Comparison of ENCODE assay signal across 20 cellular contexts in genomic region chr7:78083466-78084120, GRCh38.
DNase-seq lines count a peak whose midpoint lies in the region; ATAC-seq and TF ChIP-seq lines count a peak whose summit lies in the region.
"Had no signal": no experiment of that assay in that cellular context is flagged by ENCODE, and none has a peak within 500 bp of the region (broad histone marks: within the 10 kb centered on the region; RNA-seq: fewer than 3 reads in every experiment).

No MANE protein-coding gene starts in this region.

- H3K4me1 Mint-ChIP-seq in HFFc6 (ENCODE audit: low read depth), result no peaks in the 10 kb centered on the region; the same call in 1 of the 2 replicates
- no peaks in the 10 kb centered on the region for H3K4me1 Mint-ChIP-seq in stimulated activated naive CD8-positive, alpha-beta T cell treated with anti-CD3 and anti-CD28 coated beads, Interleukin-15, amount 100 ng/mL, for 72 hours
- H3K4me1 Mint-ChIP-seq in activated CD8-positive, alpha-beta T cell treated with anti-CD3 and anti-CD28 coated beads, Interleukin-2, amount 10 ng/mL, durations not matched to agents 7 days and 5 days (ENCODE audit: low read depth), result no peaks in the 10 kb centered on the region
- H3K4me1 Mint-ChIP-seq: CD4-positive, alpha-beta memory T cell had no signal

- peak overlapping the region; percentile 31 for H3K27ac ChIP-seq in epithelial cell of prostate
- H3K27ac ChIP-seq: BLaER1 had no signal

- POLR2A ChIA-PET in activated CD8-positive, alpha-beta T cell treated with anti-CD3 and anti-CD28 coated beads, Interleukin-2, amount 10 ng/mL, durations not matched to agents 7 days and 5 days (lab: Charles Lee), result no interaction called here

- no peak for TF ChIP-seq CTCF in HFFc6 (IDR thresholded peaks at IDR 0.05)
- TF ChIP-seq CTCF in retinal pigment epithelial cell (conservative IDR thresholded peaks at IDR 0.05; ENCODE audit: low read depth, low read length), result no peak

- H3K36me3 Mint-ChIP-seq in HFFc6 (ENCODE audit: low read depth), result no peaks in the 10 kb centered on the region
- H3K36me3 Mint-ChIP-seq in activated CD8-positive, alpha-beta T cell treated with anti-CD3 and anti-CD28 coated beads, Interleukin-2, amount 10 ng/mL, durations not matched to agents 7 days and 5 days (ENCODE audit: low read depth), result no peaks in the 10 kb centered on the region
- H3K36me3 Mint-ChIP-seq: CD4-positive, alpha-beta memory T cell had no signal

- no peaks in the 10 kb centered on the region for H3K9me3 Mint-ChIP-seq in HFFc6
- H3K9me3 Mint-ChIP-seq in stimulated activated naive CD8-positive, alpha-beta T cell treated with anti-CD3 and anti-CD28 coated beads, Interleukin-15, amount 100 ng/mL, for 72 hours, result no peaks in the 10 kb centered on the region
- no peaks in the 10 kb centered on the region for H3K9me3 Mint-ChIP-seq in activated CD8-positive, alpha-beta T cell treated with anti-CD3 and anti-CD28 coated beads, Interleukin-2, amount 10 ng/mL, durations not matched to agents 7 days and 5 days (ENCODE audit: insufficient read depth)
- H3K9me3 Mint-ChIP-seq: H9 had no signal

- peak; percentile 83 for ATAC-seq in SK-N-SH treated with all-trans-retinoic acid at 6 μM for 48 hours
- no peak for ATAC-seq in stimulated activated naive CD8-positive, alpha-beta T cell treated with anti-CD3 and anti-CD28 coated beads, Interleukin-15, amount 100 ng/mL, for 72 hours
- ATAC-seq in activated CD8-positive, alpha-beta T cell treated with anti-CD3 and anti-CD28 coated beads, Interleukin-2, amount 10 ng/mL, durations not matched to agents 7 days and 5 days, result no peak

- H3K27me3 Mint-ChIP-seq in HFFc6 (ENCODE audit: insufficient read depth), result no peaks in the 10 kb centered on the region
- H3K27me3 Mint-ChIP-seq in stimulated activated naive CD8-positive, alpha-beta T cell treated with anti-CD3 and anti-CD28 coated beads, Interleukin-15, amount 100 ng/mL, for 72 hours, result no peaks in the 10 kb centered on the region
- peaks cover 10% of the 10 kb centered on the region for H3K27me3 Mint-ChIP-seq in activated CD8-positive, alpha-beta T cell treated with anti-CD3 and anti-CD28 coated beads, Interleukin-2, amount 10 ng/mL, durations not matched to agents 7 days and 5 days (ENCODE audit: low read depth)

- DNase-seq in HFFc6 (peak; percentile 15), epithelial cell of prostate (ENCODE audit: low read depth, low spot score) (no peak), retinal pigment epithelial cell (ENCODE audit: low read depth) (peak; percentile 72), retina (no peak), DMS 273 treated with DMSO at 0.1 percent for 48 hours (lab: John Stamatoyannopoulos, UW) (no peak)
- DNase-seq in stimulated activated naive CD8-positive, alpha-beta T cell treated with anti-CD3 and anti-CD28 coated beads, Interleukin-15, amount 100 ng/mL, for 72 hours, result no peak
- DNase-seq in activated CD8-positive, alpha-beta T cell treated with anti-CD3 and anti-CD28 coated beads, Interleukin-2, amount 10 ng/mL, durations not matched to agents 7 days and 5 days, result no peak
- DNase-seq: Calu3; CD4-positive, alpha-beta memory T cell; DMS53; H9; MM.1S; NCI-H1092 treated with DMSO at 0.1 percent for 48 hours; NCI-H146; NCI-H2029 treated with DMSO at 0.1 percent for 48 hours; NCI-H2171; NCI-H446 treated with DMSO at 0.1 percent for 48 hours; SHP77 treated with DMSO at 0.1 percent for 48 hours had no signal

- H3K27ac Mint-ChIP-seq in HFFc6, result peak overlapping the region; percentile 47
- no peak overlapping the region for H3K27ac Mint-ChIP-seq in stimulated activated naive CD8-positive, alpha-beta T cell treated with anti-CD3 and anti-CD28 coated beads, Interleukin-15, amount 100 ng/mL, for 72 hours
- H3K27ac Mint-ChIP-seq in activated CD8-positive, alpha-beta T cell treated with anti-CD3 and anti-CD28 coated beads, Interleukin-2, amount 10 ng/mL, durations not matched to agents 7 days and 5 days, result no peak overlapping the region
- H3K27ac Mint-ChIP-seq: CD4-positive, alpha-beta memory T cell; H9 had no signal

- CTCF ChIA-PET in activated CD8-positive, alpha-beta T cell treated with anti-CD3 and anti-CD28 coated beads, Interleukin-2, amount 10 ng/mL, durations not matched to agents 7 days and 5 days (lab: Charles Lee), result no interaction called here

- no peak overlapping the region for H3K4me3 ChIP-seq in retinal pigment epithelial cell (ENCODE audit: low read length)
- H3K4me3 ChIP-seq: BLaER1 had no signal

- peak overlapping the region; percentile 41 for H3K4me3 Mint-ChIP-seq in HFFc6
- H3K4me3 Mint-ChIP-seq in stimulated activated naive CD8-positive, alpha-beta T cell treated with anti-CD3 and anti-CD28 coated beads, Interleukin-15, amount 100 ng/mL, for 72 hours, result no peak overlapping the region
- H3K4me3 Mint-ChIP-seq in activated CD8-positive, alpha-beta T cell treated with anti-CD3 and anti-CD28 coated beads, Interleukin-2, amount 10 ng/mL, durations not matched to agents 7 days and 5 days, result no peak overlapping the region
- H3K4me3 Mint-ChIP-seq: CD4-positive, alpha-beta memory T cell; H9 had no signal

TF ChIP-seq in SK-N-SH treated with all-trans-retinoic acid at 6 μM for 48 hours, 23 proteins besides CTCF, POLR2A, EP300 and RAD21:
- TF ChIP-seq RARB (CRISPR knock-in tag; IDR thresholded peaks at IDR 0.05), result no peak
- peak; percentile 54 for TF ChIP-seq ISL1 (CRISPR knock-in tag; IDR thresholded peaks at IDR 0.05)
- TF ChIP-seq ZC3H10 (CRISPR knock-in tag; IDR thresholded peaks at IDR 0.05), result 0 out of 2 replicates have a peak, but pooled peaks have one; percentile 53
TF ChIP-seq in SK-N-SH treated with all-trans-retinoic acid at 6 μM for 48 hours: peak in this region for 2.

Comparison
In these comparisons a context has a peak if more than half of its experiments do, and no peak if none do; other contexts are left out.
1. DNase-seq: peak in HFFc6 (single experiment) and retinal pigment epithelial cell (single experiment); none in epithelial cell of prostate (single experiment), stimulated activated naive CD8-positive, alpha-beta T cell treated with anti-CD3 and anti-CD28 coated beads, Interleukin-15, amount 100 ng/mL, for 72 hours (0 of 2), retina (single experiment), activated CD8-positive, alpha-beta T cell treated with anti-CD3 and anti-CD28 coated beads, Interleukin-2, amount 10 ng/mL, durations not matched to agents 7 days and 5 days (single experiment) and DMS 273 treated with DMSO at 0.1 percent for 48 hours (single experiment).